ENCODE assay signal across 8 cellular contexts in the genomic region with DNA sequence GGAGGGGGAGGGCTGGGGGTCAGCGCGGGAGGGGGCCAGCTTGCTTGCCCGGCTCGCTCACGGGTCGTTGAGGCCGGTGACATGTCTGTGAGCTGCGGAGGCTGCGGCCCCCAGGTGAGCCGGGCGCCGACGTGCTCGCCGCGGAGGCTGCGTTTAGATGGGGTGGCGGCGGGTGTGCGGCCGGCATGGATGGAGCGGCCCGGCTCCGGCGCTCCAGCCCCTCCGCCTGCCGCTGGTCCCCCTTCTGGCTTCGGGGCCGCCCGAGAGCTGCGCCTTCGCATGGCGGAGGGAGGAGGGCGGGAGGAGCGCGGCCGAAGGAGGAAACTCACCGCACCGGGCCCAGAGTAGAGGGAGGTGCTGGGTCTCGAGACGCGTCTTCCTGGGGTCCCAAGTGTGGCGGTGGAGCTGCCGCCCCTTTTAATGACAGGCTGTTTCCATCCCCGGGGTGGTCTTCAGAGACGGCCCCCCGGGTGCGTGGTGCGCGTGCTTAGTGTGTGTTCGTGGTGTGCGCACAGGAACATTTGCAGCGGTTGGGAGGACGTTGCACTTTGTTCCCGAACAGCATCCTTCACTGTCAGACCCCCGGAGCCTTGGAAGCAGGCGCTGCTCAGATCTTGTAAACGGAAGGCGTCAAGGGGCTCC. TPM values are rescaled to one million over a fixed set of nuclear protein-coding genes. Genes with fewer than 3 reads are reported as not detected.
A peak's percentile ranks its signal among the peaks of the same experiment; 100 is the strongest.
DNase-seq lines count a peak whose midpoint lies in the region; ATAC-seq and TF ChIP-seq lines count a peak whose summit lies in the region.

AKAP11 (plus strand) TSS at position 38 of the 642 bp plus-strand sequence. CDS start 14,197 bp downstream, outside the sequence.

- H3K9ac ChIP-seq in OCI-LY3 (ENCODE audit: low read length) (peak within 1 kb of the TSS; percentile 85), neural progenitor cell (peak within 1 kb of the TSS; percentile 64)

- H3K27me3 Mint-ChIP-seq in activated T-helper 2 cell treated with anti-CD3 and anti-CD28 coated beads, Interferon-gamma antibody, Interleukin-2, Interleukin-4, amounts not matched to agents 10 μg/mL and 5 μg/mL and 100 μg/mL, durations not matched to agents 14 hours and 24 hours and 36 hours (ENCODE audit: low read depth), result no peaks in the 10 kb centered on the region
- H3K27me3 Mint-ChIP-seq in neural progenitor cell (ENCODE audit: insufficient read depth, low read depth), result peaks cover 2% of the 10 kb centered on the region

- peaks cover 8% of the 10 kb centered on the region for H3K9me3 Mint-ChIP-seq in activated T-helper 2 cell treated with anti-CD3 and anti-CD28 coated beads, Interferon-gamma antibody, Interleukin-2, Interleukin-4, amounts not matched to agents 10 μg/mL and 5 μg/mL and 100 μg/mL, durations not matched to agents 14 hours and 24 hours and 36 hours
- H3K9me3 Mint-ChIP-seq in neural progenitor cell, result peaks cover 8% of the 10 kb centered on the region

- H3K36me3 Mint-ChIP-seq in activated T-helper 2 cell treated with anti-CD3 and anti-CD28 coated beads, Interferon-gamma antibody, Interleukin-2, Interleukin-4, amounts not matched to agents 10 μg/mL and 5 μg/mL and 100 μg/mL, durations not matched to agents 14 hours and 24 hours and 36 hours (ENCODE audit: low read depth), result peaks cover 29% of the 10 kb centered on the region
- peaks cover 3% of the 10 kb centered on the region for H3K36me3 Mint-ChIP-seq in neural progenitor cell

- H4K20me1 ChIP-seq in OCI-LY3 (ENCODE audit: insufficient read depth, low read length), result no peaks in the 10 kb centered on the region
- peaks cover 24% of the 10 kb centered on the region for H4K20me1 ChIP-seq in neural progenitor cell (ENCODE audit: low read depth)

- H3K4me1 ChIP-seq in OCI-LY3 (ENCODE audit: low read length) (peaks cover 39% of the 10 kb centered on the region), neural progenitor cell (peaks cover 19% of the 10 kb centered on the region)

- DNase-seq in ACHN, result peak; percentile 45
- DNase-seq in activated T-helper 2 cell treated with anti-CD3 and anti-CD28 coated beads, Interferon-gamma antibody, Interleukin-2, Interleukin-4, amounts not matched to agents 10 μg/mL and 5 μg/mL and 100 μg/mL, durations not matched to agents 14 hours and 24 hours and 36 hours (ENCODE audit: low spot score), result peak; percentile 50
- peak; percentile 54 for DNase-seq in fibroblast of villous mesenchyme (ENCODE audit: low read depth)
- peak; percentile 84 for DNase-seq in neural progenitor cell (ENCODE audit: low spot score)
- DNase-seq in substantia nigra (lab: John Stamatoyannopoulos, UW), result peak in 39 of 49 donors; percentile 10 to 76 (median 49)

- H3K4me1 Mint-ChIP-seq in activated T-helper 2 cell treated with anti-CD3 and anti-CD28 coated beads, Interferon-gamma antibody, Interleukin-2, Interleukin-4, amounts not matched to agents 10 μg/mL and 5 μg/mL and 100 μg/mL, durations not matched to agents 14 hours and 24 hours and 36 hours (ENCODE audit: low read depth), result peaks cover 48% of the 10 kb centered on the region
- H3K4me1 Mint-ChIP-seq in neural progenitor cell, result peaks cover 25% of the 10 kb centered on the region

- H3K27me3 ChIP-seq in OCI-LY3 (ENCODE audit: low read depth, low read length) (no peaks in the 10 kb centered on the region), neural progenitor cell (no peaks in the 10 kb centered on the region)

- peak within 1 kb of the TSS; percentile 84 for H3K4me2 ChIP-seq in OCI-LY3 (ENCODE audit: low read length)
- H3K4me2 ChIP-seq in neural progenitor cell, result peak within 1 kb of the TSS; percentile 90

- in situ Hi-C loops in ACHN (cut with HindIII; ENCODE audit: low pct_ligation_motif_present, low pct_unique_long_range_greater_than_20kb, low sequenced_read_pairs), result no loop called here

- ATAC-seq in GM18520 (IDR thresholded peaks at IDR 0.05; ENCODE audit: unreplicated experiment), result peak; percentile 2
- ATAC-seq in HG03064 (IDR thresholded peaks at IDR 0.05; ENCODE audit: low read depth, unreplicated experiment), result peak; percentile 23

- peak within 1 kb of the TSS; percentile 75 for H2AFZ ChIP-seq in OCI-LY3 (ENCODE audit: low read depth, low read length)
- peak within 1 kb of the TSS; percentile 95 for H2AFZ ChIP-seq in neural progenitor cell (replicated peaks)

- H3K27ac ChIP-seq in OCI-LY3 (ENCODE audit: low read length), result peak within 1 kb of the TSS; percentile 76
- peak within 1 kb of the TSS; percentile 65 for H3K27ac ChIP-seq in neural progenitor cell
- peak within 1 kb of the TSS; percentile 91 for H3K27ac ChIP-seq in substantia nigra (ENCODE audit: low read depth, low read length, poor library complexity, severe bottlenecking)

- intact Hi-C loops in activated T-helper 2 cell treated with anti-CD3 and anti-CD28 coated beads, Interferon-gamma antibody, Interleukin-2, Interleukin-4, amounts not matched to agents 10 μg/mL and 5 μg/mL and 100 μg/mL, durations not matched to agents 14 hours and 24 hours and 36 hours (cut with micrococcal nuclease), result loop anchor here (5.0 to 10.0 kb wide), 3 partner anchors 225 to 815 kb away; partner anchors contain the start of genes DGKH and RGCC

- H3K4me3 ChIP-seq in OCI-LY3 (ENCODE audit: low read length) (peak within 1 kb of the TSS; percentile 82), fibroblast of villous mesenchyme (ENCODE audit: low read depth, low read length) (peak within 1 kb of the TSS; percentile 88), neural progenitor cell (peak within 1 kb of the TSS; percentile 82)

- peak within 1 kb of the TSS; percentile 96 for H3K4me3 Mint-ChIP-seq in activated T-helper 2 cell treated with anti-CD3 and anti-CD28 coated beads, Interferon-gamma antibody, Interleukin-2, Interleukin-4, amounts not matched to agents 10 μg/mL and 5 μg/mL and 100 μg/mL, durations not matched to agents 14 hours and 24 hours and 36 hours (ENCODE audit: low read depth)
- H3K4me3 Mint-ChIP-seq in neural progenitor cell, result peak within 1 kb of the TSS; percentile 98

- peaks cover 21% of the 10 kb centered on the region for H3F3A ChIP-seq in neural progenitor cell (ENCODE audit: low read depth)

- H3K9me3 ChIP-seq in OCI-LY3 (ENCODE audit: insufficient read depth, low read length) (peaks cover 5% of the 10 kb centered on the region; the same call in 1 of the 2 replicates), neural progenitor cell (ENCODE audit: low read depth) (peaks cover 5% of the 10 kb centered on the region)

- peak within 1 kb of the TSS; percentile 97 for H3K27ac Mint-ChIP-seq in activated T-helper 2 cell treated with anti-CD3 and anti-CD28 coated beads, Interferon-gamma antibody, Interleukin-2, Interleukin-4, amounts not matched to agents 10 μg/mL and 5 μg/mL and 100 μg/mL, durations not matched to agents 14 hours and 24 hours and 36 hours
- peak within 1 kb of the TSS; percentile 97 for H3K27ac Mint-ChIP-seq in neural progenitor cell

- H3K36me3 ChIP-seq in OCI-LY3 (replicated peaks; ENCODE audit: low read depth, low read length) (peaks cover 7% of the 10 kb centered on the region), neural progenitor cell (no peaks in the 10 kb centered on the region)

- H3K79me2 ChIP-seq in OCI-LY3 (ENCODE audit: low read length), result peaks cover 56% of the 10 kb centered on the region
- H3K79me2 ChIP-seq in neural progenitor cell (ENCODE audit: low read depth), result peaks cover 51% of the 10 kb centered on the region

- TF ChIP-seq CTCF in OCI-LY3 (IDR thresholded peaks at IDR 0.05; ENCODE audit: low read depth, low read length) (no peak), fibroblast of villous mesenchyme (IDR thresholded peaks at IDR 0.05; ENCODE audit: insufficient read depth, low read depth, low read length) (no peak), neural progenitor cell (IDR thresholded peaks at IDR 0.05) (no peak)

RNA-seq across cellular contexts. Expression of gene AKAP11, which starts in this region (rescaled TPM):
- total RNA-seq in activated T-helper 2 cell treated with anti-CD3 and anti-CD28 coated beads, Interferon-gamma antibody, Interleukin-2, Interleukin-4, amounts not matched to agents 10 μg/mL and 5 μg/mL and 100 μg/mL, durations not matched to agents 14 hours and 24 hours and 36 hours, result 34.9 and 35.0 TPM in 2 replicates
- total RNA-seq in fibroblast of villous mesenchyme (24.8 and 32.0 TPM in 2 replicates), neural progenitor cell (ENCODE audit: low replicate concordance) (19.7 and 31.5 TPM in 2 replicates)

Comparison
In these comparisons a context has a peak if more than half of its experiments do, and no peak if none do; other contexts are left out.
1. Peak in every context shown above with its lines: DNase-seq, ATAC-seq, H3K4me3 ChIP-seq and H3K27ac ChIP-seq.